In genomic region chr20:10673831-10674683, GRCh38 we compare ENCODE assay signal across 8 cellular contexts. TPM values are rescaled to one million over a fixed set of nuclear protein-coding genes. Genes with fewer than 3 reads are reported as not detected.
A peak's percentile ranks its signal among the peaks of the same experiment; 100 is the strongest.
DNase-seq lines count a peak whose midpoint lies in the region; ATAC-seq and TF ChIP-seq lines count a peak whose summit lies in the region.

TSS of gene JAG1 (minus strand) at chr20:10673999. CDS start at chr20:10673530, 469 bp downstream.

- no peaks in the 10 kb centered on the region for H3K36me3 ChIP-seq in tibial nerve

- WGBS in tibial nerve, 2 donors, result 1 to 2% methylated on average over 34 to 83 of the region's 84 CpGs

- H3K4me1 Mint-ChIP-seq in activated naive CD4-positive, alpha-beta T cell treated with anti-CD3 and anti-CD28 coated beads for 36 hours (ENCODE audit: low read depth), result peaks cover 21% of the 10 kb centered on the region
- peaks cover 58% of the 10 kb centered on the region for H3K4me1 Mint-ChIP-seq in nephron progenitor cell

- peak; percentile 38 to 95 for TF ChIP-seq EP300 in tibial nerve (IDR thresholded peaks at IDR 0.05)

- TF ChIP-seq CTCF in foreskin keratinocyte (conservative IDR thresholded peaks at IDR 0.05) (no peak), nephron progenitor cell (IDR thresholded peaks at IDR 0.05) (no peak), tibial nerve (IDR thresholded peaks at IDR 0.05) (no peak)

- H3K27ac ChIP-seq in foreskin keratinocyte, result peak within 1 kb of the TSS; percentile 92
- peak within 1 kb of the TSS; percentile 91 to 95 (median 95) for H3K27ac ChIP-seq in tibial nerve

- ATAC-seq in GM21825 (IDR thresholded peaks at IDR 0.05; ENCODE audit: unreplicated experiment) (peak; percentile 57), foreskin keratinocyte (peak; percentile 80)

- no peaks in the 10 kb centered on the region for H3K9me3 ChIP-seq in tibial nerve

- DNase-seq in GM03348 (ENCODE audit: low spot score) (peak; percentile 99), OCI-M2 (lab: John Stamatoyannopoulos, UW; ENCODE audit: unreplicated experiment) (peak; percentile 31), foreskin keratinocyte (peak; percentile 94 to 96), nephron progenitor cell (peak; percentile 95), tibial nerve (ENCODE audit: low spot score in 2 of 2) (peak; percentile 95 to 97)
- peak; percentile 55 for DNase-seq in Jurkat, Clone E6-1 (ENCODE audit: low read depth, low spot score)
- peak; percentile 69 for DNase-seq in activated naive CD4-positive, alpha-beta T cell treated with anti-CD3 and anti-CD28 coated beads for 36 hours

- peak; percentile 76 to 85 for TF ChIP-seq POLR2A in tibial nerve (IDR thresholded peaks at IDR 0.05)

- H3K4me3 Mint-ChIP-seq in activated naive CD4-positive, alpha-beta T cell treated with anti-CD3 and anti-CD28 coated beads for 36 hours, result peak within 1 kb of the TSS; percentile 78
- peak within 1 kb of the TSS; percentile 100 for H3K4me3 Mint-ChIP-seq in nephron progenitor cell

- intact Hi-C loops in activated naive CD4-positive, alpha-beta T cell treated with anti-CD3 and anti-CD28 coated beads for 36 hours (cut with micrococcal nuclease), result loop anchor here (1.0 to 10.0 kb wide), 8 partner anchors 75 to 1218 kb away; partner anchors contain the start of genes ANKEF1 and MKKS

- H3K4me3 ChIP-seq in Jurkat, Clone E6-1 (ENCODE audit: low read length), result peak within 1 kb of the TSS; percentile 50
- peak within 1 kb of the TSS; percentile 68 to 89 (median 80) for H3K4me3 ChIP-seq in tibial nerve

- CTCF ChIA-PET in activated naive CD4-positive, alpha-beta T cell treated with anti-CD3 and anti-CD28 coated beads for 36 hours (lab: Charles Lee), result interaction anchor here (0.5 to 0.6 kb wide), 3 partner anchors 244 to 913 kb away, joined by 3 to 4 read pairs (median 3); no protein-coding TSS in a partner anchor

- H3K36me3 Mint-ChIP-seq in activated naive CD4-positive, alpha-beta T cell treated with anti-CD3 and anti-CD28 coated beads for 36 hours (ENCODE audit: low read depth), result no peaks in the 10 kb centered on the region
- peaks cover 5% of the 10 kb centered on the region for H3K36me3 Mint-ChIP-seq in nephron progenitor cell (ENCODE audit: low read depth)

- H3K27me3 ChIP-seq in foreskin keratinocyte (no peaks in the 10 kb centered on the region), tibial nerve (no peaks in the 10 kb centered on the region)

- H3K4me1 ChIP-seq in foreskin keratinocyte (peaks cover 19% of the 10 kb centered on the region), tibial nerve (peaks cover 0 to 34% (median 11%) of the 10 kb centered on the region in 4 donors)

- H3K27ac Mint-ChIP-seq in activated naive CD4-positive, alpha-beta T cell treated with anti-CD3 and anti-CD28 coated beads for 36 hours, result no peak within 1 kb of the TSS
- peak within 1 kb of the TSS; percentile 100 for H3K27ac Mint-ChIP-seq in nephron progenitor cell

- peaks cover 60% of the 10 kb centered on the region for H3K27me3 Mint-ChIP-seq in activated naive CD4-positive, alpha-beta T cell treated with anti-CD3 and anti-CD28 coated beads for 36 hours (ENCODE audit: low read depth)
- peaks cover 4% of the 10 kb centered on the region for H3K27me3 Mint-ChIP-seq in nephron progenitor cell (ENCODE audit: low read depth, poor library complexity)

- H3K9me3 Mint-ChIP-seq in activated naive CD4-positive, alpha-beta T cell treated with anti-CD3 and anti-CD28 coated beads for 36 hours, result no peaks in the 10 kb centered on the region
- no peaks in the 10 kb centered on the region for H3K9me3 Mint-ChIP-seq in nephron progenitor cell

RNA-seq across cellular contexts. Expression of gene JAG1, which starts in this region (rescaled TPM):
- 1.6 TPM for polyA plus RNA-seq in Jurkat, Clone E6-1 (2012; ENCODE audit: insufficient read depth, insufficient read length)
- total RNA-seq in activated naive CD4-positive, alpha-beta T cell treated with anti-CD3 and anti-CD28 coated beads for 36 hours, result under 1 TPM; 0.25 to 0.41 TPM
- total RNA-seq in foreskin keratinocyte, result 150 and 236 TPM in 2 replicates
- polyA plus RNA-seq in foreskin keratinocyte, result 29.9 and 36.7 TPM in 2 replicates
- total RNA-seq in tibial nerve, result 100 to 1,000 TPM in 2 of 4 donors, 10 to 100 TPM in 2; 93.1 to 133 (median 112) TPM

Comparison
In these comparisons a context has a peak if more than half of its experiments do, and no peak if none do; other contexts are left out.
1. Peak in every context shown above with its lines: DNase-seq, ATAC-seq, H3K4me3 ChIP-seq and H3K27ac ChIP-seq.
2. RNA of gene JAG1 (total RNA-seq): 150 to 236 TPM in foreskin keratinocyte and 93.1 to 133 TPM in tibial nerve; 0.25 to 0.41 TPM in activated naive CD4-positive, alpha-beta T cell treated with anti-CD3 and anti-CD28 coated beads for 36 hours; every median in the first group is over 10 times any median in the second.
3. Peak in DNase-seq in activated naive CD4-positive, alpha-beta T cell treated with anti-CD3 and anti-CD28 coated beads for 36 hours; RNA of the gene not detected or under 1 TPM.
4. DNase-seq: peak in every context shown above with its lines; median percentile 99 in GM03348; 96 in tibial nerve; 95 in foreskin keratinocyte; 95 in nephron progenitor cell; 69 in activated naive CD4-positive, alpha-beta T cell treated with anti-CD3 and anti-CD28 coated beads for 36 hours; 55 in Jurkat, Clone E6-1; 31 in OCI-M2.